In the genomic region with DNA sequence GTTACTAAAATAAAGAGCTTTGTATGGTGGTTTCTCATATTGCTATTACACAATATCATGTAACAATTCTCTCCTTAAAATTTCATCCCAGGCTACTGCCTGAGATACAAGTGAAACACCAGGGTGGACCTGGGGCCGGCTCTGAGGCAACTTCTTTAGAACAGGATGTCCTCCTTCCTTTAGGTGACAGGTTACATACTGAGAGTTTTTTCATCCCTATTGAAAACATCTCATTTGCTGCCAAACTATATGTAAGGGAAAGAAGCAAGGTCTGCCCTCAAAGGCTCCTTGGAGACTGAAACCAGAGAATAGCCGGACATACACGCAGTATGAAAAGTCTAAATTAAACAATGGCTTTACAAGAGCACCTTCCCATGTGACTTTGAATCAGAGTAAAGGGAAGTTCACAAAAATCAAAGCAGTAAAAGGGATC, we compare ENCODE assay signal across 13 cellular contexts.
DNase-seq lines count a peak whose midpoint lies in the region; ATAC-seq and TF ChIP-seq lines count a peak whose summit lies in the region.
"Had no signal": no experiment of that assay in that cellular context is flagged by ENCODE, and none has a peak within 500 bp of the region (broad histone marks: within the 10 kb centered on the region; RNA-seq: fewer than 3 reads in every experiment).

No MANE protein-coding gene starts in this region.

- H3K36me3 ChIP-seq in mammary epithelial cell (ENCODE audit: insufficient read depth, low read length): no peaks in the 10 kb centered on the region
- no peaks in the 10 kb centered on the region for H3K36me3 ChIP-seq in spleen

- no peak for TF ChIP-seq POLR2A in spleen (IDR thresholded peaks at IDR 0.05)

- TF ChIP-seq CTCF in mammary epithelial cell (conservative IDR thresholded peaks at IDR 0.05 in 1 of 2, IDR thresholded peaks at IDR 0.05 in 1 of 2; ENCODE audit: extremely low read depth in 1 of 2, insufficient read depth in 1 of 2, low read depth in 1 of 2, low read length in 2 of 2) (no peak), spleen (IDR thresholded peaks at IDR 0.05 in 8 of 11, conservative IDR thresholded peaks at IDR 0.05 in 3 of 11) (no peak), GM20000 (IDR thresholded peaks at IDR 0.05; ENCODE audit: extremely low read depth, missing control alignments) (no peak)

- H3K4me1 ChIP-seq in mammary epithelial cell (ENCODE audit: insufficient read depth, low read length) (peaks cover 14% of the 10 kb centered on the region), spleen (peaks cover 0 to 25% (median 11%) of the 10 kb centered on the region in 6 donors)

- H4K20me1 ChIP-seq in mammary epithelial cell (ENCODE audit: insufficient read depth, low read length): no peaks in the 10 kb centered on the region

- no peaks in the 10 kb centered on the region for H3K9me3 ChIP-seq in mammary epithelial cell (replicated peaks; ENCODE audit: insufficient read depth, low read length)
- no peaks in the 10 kb centered on the region for H3K9me3 ChIP-seq in spleen

- H3K27ac ChIP-seq in mammary epithelial cell (ENCODE audit: insufficient read depth, low read depth, low read length) (no peak overlapping the region), spleen (peak overlapping the region in 5 of 8 donors; percentile 19 to 44 (median 28)), substantia nigra (ENCODE audit: low read depth, low read length, poor library complexity, severe bottlenecking) (no peak overlapping the region)

- H3K4me3 ChIP-seq in mammary epithelial cell (replicated peaks in 1 of 3; ENCODE audit: insufficient read depth in 1 of 3, low read depth in 2 of 3, low read length in 3 of 3) (no peak overlapping the region), spleen (no peak overlapping the region)

- no peaks in the 10 kb centered on the region for H3K79me2 ChIP-seq in mammary epithelial cell (ENCODE audit: insufficient read depth, low read length)

- no peak overlapping the region for H3K9ac ChIP-seq in mammary epithelial cell (ENCODE audit: insufficient read depth, low read length)

- intact Hi-C loops in mammary epithelial cell (cut with micrococcal nuclease) (no loop called here), spleen (cut with DNase I; ENCODE audit: low total_unique reads) (no loop called here)

- dilution Hi-C loops in mammary epithelial cell (cut with HindIII; ENCODE audit: low sequenced_read_pairs): no loop called here

- H3K4me2 ChIP-seq in mammary epithelial cell (ENCODE audit: insufficient read depth, low read depth, low read length): no peak overlapping the region

- H3K27me3 ChIP-seq in mammary epithelial cell (ENCODE audit: insufficient read depth, low read length) (no peaks in the 10 kb centered on the region), spleen (replicated peaks in 1 of 7) (no peaks in the 10 kb centered on the region)

- peak; percentile 42 for ATAC-seq in left lobe of liver

- in situ Hi-C loops in mammary epithelial cell (cut with MboI; ENCODE audit: low sequenced_read_pairs in 2 of 2): no loop called here

- CTCF ChIA-PET in mammary epithelial cell (lab: Charles Lee; ENCODE audit: low non-redundant PET): no interaction called here

- H2AFZ ChIP-seq in mammary epithelial cell (ENCODE audit: low read depth, low read length): peak overlapping the region; percentile 55

- DNase-seq in NCI-H2107 treated with DMSO at 0.1 percent for 48 hours (lab: John Stamatoyannopoulos, UW; ENCODE audit: unreplicated experiment) (peak; percentile 28), NCI-H2107 (lab: John Stamatoyannopoulos, UW) (no peak), mammary epithelial cell (no peak), left lobe of liver (ENCODE audit: low spot score) (no peak), spleen (no peak), GM20000 (ENCODE audit: low spot score) (no peak), substantia nigra (lab: John Stamatoyannopoulos, UW) (no peak)
- no peak for DNase-seq in stimulated activated naive CD4-positive, alpha-beta T cell treated with Interleukin-2 at 50 U/mL for 16 hours (lab: John Stamatoyannopoulos, UW)
- DNase-seq: ACHN, amygdala, endodermal cell, NCI-H1092 treated with DMSO at 0.1 percent for 48 hours, T1000 had no signal

- BruUV-seq in mammary epithelial cell (replicated peaks; lab: Mats Ljungman, UMichigan): no TSS peak

- 91% methylated on average over 3 of the region's 3 CpGs for WGBS in mammary epithelial cell (ENCODE audit: low coverage, missing lambda C conversion rate)
- 41 to 63% (median 57%) methylated on average over 3 of the region's 3 CpGs for WGBS in spleen, 5 donors

Comparison
In these comparisons a context has a peak if more than half of its experiments do, and no peak if none do; other contexts are left out.
1. H3K27ac ChIP-seq: peak in spleen (5 of 8); none in mammary epithelial cell (single experiment) and substantia nigra (single experiment).